20 cellular contexts compared by ENCODE assay signal in the genomic region with DNA sequence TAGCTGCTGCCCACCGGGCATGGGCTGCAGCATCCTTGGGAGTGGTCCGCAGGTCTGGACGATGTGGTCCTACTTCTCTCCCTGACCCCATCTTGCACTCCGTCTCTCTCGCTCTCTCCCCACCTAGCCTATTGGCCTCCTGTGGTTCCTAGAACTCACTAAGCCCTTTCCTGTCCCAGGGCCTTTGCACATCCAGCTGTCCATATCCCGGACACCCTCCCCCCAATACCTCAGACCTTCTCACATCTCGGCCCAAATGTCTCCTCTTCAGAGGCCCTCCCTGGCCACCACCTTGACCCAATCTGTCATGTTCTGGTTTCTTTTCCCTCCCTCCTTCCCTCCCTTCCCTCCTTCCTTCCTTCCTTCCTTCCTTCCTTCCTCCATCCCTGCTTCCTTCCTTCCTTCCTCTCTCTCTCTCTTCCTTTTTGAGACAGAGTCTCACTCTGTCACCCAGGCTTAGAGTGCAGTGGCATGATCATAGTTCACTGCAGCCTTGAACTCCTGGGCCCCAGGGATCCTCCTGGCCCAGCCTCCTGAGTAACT. TPM values are rescaled to one million over a fixed set of nuclear protein-coding genes. Genes with fewer than 3 reads are reported as not detected.
A peak's percentile ranks its signal among the peaks of the same experiment; 100 is the strongest.
DNase-seq lines count a peak whose midpoint lies in the region; ATAC-seq and TF ChIP-seq lines count a peak whose summit lies in the region.
"Had no signal": no experiment of that assay in that cellular context is flagged by ENCODE, and none has a peak within 500 bp of the region (broad histone marks: within the 10 kb centered on the region; RNA-seq: fewer than 3 reads in every experiment).

No MANE protein-coding gene starts in this region.

- H3K9me3 ChIP-seq in BLaER1 treated with 17β-estradiol and CSF1 and Interleukin-3, amounts not matched to agents 10 nM and 100 nM (replicated peaks in 1 of 11) = no peaks in the 10 kb centered on the region
- H3K9me3 ChIP-seq in HEK293 (ENCODE audit: control insufficient read depth, insufficient read depth, low read depth, low read length) = no peaks in the 10 kb centered on the region
- no peaks in the 10 kb centered on the region for H3K9me3 ChIP-seq in neuronal stem cell (replicated peaks in 1 of 2; ENCODE audit: control insufficient read depth in 2 of 2, insufficient read depth in 1 of 2, low read depth in 1 of 2, low read length in 2 of 2)
- H3K9me3 ChIP-seq: Caco-2 had no signal

- POLR2A ChIA-PET in HEK293 (lab: Yijun Ruan, JAX) = interaction anchor here (0.5 to 1.2 kb wide), 2 partner anchors 8 to 77 kb away, joined by 3 to 4 read pairs; partner anchors contain the start of gene TMUB2

- H2BK120ac ChIP-seq in neuronal stem cell (ENCODE audit: low read depth, low read length) = no peak overlapping the region

- no peak overlapping the region for H4K91ac ChIP-seq in neuronal stem cell (ENCODE audit: low read depth, low read length, poor library complexity)

- CTCF ChIA-PET in HEK293 (lab: Yijun Ruan, JAX) = interaction anchor here (0.9 kb wide), 1 partner anchor 16 kb away, joined by 4 read pairs; no protein-coding TSS in a partner anchor

- TF ChIP-seq CTCF in HEK293 (tag by site-specific recombination; IDR thresholded peaks at IDR 0.05) = no peak

- H3K4ac ChIP-seq in neuronal stem cell (ENCODE audit: low read length) = no peak overlapping the region

- H3K9ac ChIP-seq in BLaER1 treated with 17β-estradiol and CSF1 and Interleukin-3, amounts not matched to agents 10 nM and 100 nM = no peak overlapping the region
- H3K9ac ChIP-seq in neuronal stem cell (ENCODE audit: low read depth, low read length, poor library complexity) = no peak overlapping the region
- H3K9ac ChIP-seq: GM23248 had no signal

- H2BK15ac ChIP-seq in neuronal stem cell (ENCODE audit: low read length) = no peak overlapping the region

- H3K18ac ChIP-seq in neuronal stem cell (ENCODE audit: low read length) = no peak overlapping the region

- WGBS in neuronal stem cell (ENCODE audit: extremely low coverage in 2 of 2, insufficient read length in 2 of 2, insufficient replicate concordance in 1 of 2), 2 donors = no CpG with 5 or more reads among the region's 7 CpGs

- no peak for ATAC-seq in HG03442 (IDR thresholded peaks at IDR 0.05; ENCODE audit: unreplicated experiment)
- ATAC-seq: CD8-positive, alpha-beta T cell; HCT116 had no signal

- peak overlapping the region; percentile 32 for H2AK5ac ChIP-seq in neuronal stem cell (ENCODE audit: low read depth, low read length)

- H4K8ac ChIP-seq in neuronal stem cell (ENCODE audit: low read depth, low read length) = no peak overlapping the region

- no peak overlapping the region for H2BK12ac ChIP-seq in neuronal stem cell (ENCODE audit: low read length)

- peaks cover 0 to 9% (median 0%) of the 10 kb centered on the region in 11 experiments; a peak in 1 of 22 replicates for H4K20me1 ChIP-seq in BLaER1 treated with 17β-estradiol and CSF1 and Interleukin-3, amounts not matched to agents 10 nM and 100 nM

- H3K79me1 ChIP-seq in neuronal stem cell (ENCODE audit: low read depth, low read length) = no peaks in the 10 kb centered on the region

- no peak overlapping the region for H3K14ac ChIP-seq in neuronal stem cell (ENCODE audit: low read length)

- no peak overlapping the region for H3K27ac ChIP-seq in BLaER1 treated with 17β-estradiol and CSF1 and Interleukin-3, amounts not matched to agents 10 nM and 100 nM
- H3K27ac ChIP-seq in HEK293 (ENCODE audit: extremely low read depth, low read depth, low read length) (no peak overlapping the region), neuronal stem cell (replicated peaks; ENCODE audit: low read length) (no peak overlapping the region)
- H3K27ac ChIP-seq: C4-2B, GM23248 had no signal

- no peak overlapping the region for H3K4me3 ChIP-seq in BLaER1 treated with 17β-estradiol and CSF1 and Interleukin-3, amounts not matched to agents 10 nM and 100 nM
- H3K4me3 ChIP-seq in HEK293 (ENCODE audit: low read depth, low read length) (no peak overlapping the region), neuronal stem cell (ENCODE audit: low read length in 2 of 2) (no peak overlapping the region)
- H3K4me3 ChIP-seq: GM23248 had no signal

- peak overlapping the region in 7 of 11 experiments; percentile 7 to 26 (median 15); a peak in 7 of 22 replicates for H3K4me2 ChIP-seq in BLaER1 treated with 17β-estradiol and CSF1 and Interleukin-3, amounts not matched to agents 10 nM and 100 nM
- H3K4me2 ChIP-seq in neuronal stem cell (ENCODE audit: insufficient read depth, low read length, poor library complexity, severe bottlenecking) = no peak overlapping the region

- DNase-seq in epidermal melanocyte (ENCODE audit: insufficient read length, low spot score) = peak; percentile 10
- no peak for DNase-seq in neuronal stem cell (ENCODE audit: low spot score)
- no peak for DNase-seq in cerebellum (ENCODE audit: low spot score)
- DNase-seq: Caco-2; CD4-positive, CD25-positive, alpha-beta regulatory T cell; CD8-positive, alpha-beta T cell; DMS153; DND-41; GM23248; H7; HFFc6 had no signal

- H2AFZ ChIP-seq in neuronal stem cell (ENCODE audit: low read length) = no peak overlapping the region
- H2AFZ ChIP-seq: GM23248 had no signal

- H2BK5ac ChIP-seq in neuronal stem cell (ENCODE audit: low read length) = no peak overlapping the region

- no peaks in the 10 kb centered on the region for H3K27me3 ChIP-seq in BLaER1 treated with 17β-estradiol and CSF1 and Interleukin-3, amounts not matched to agents 10 nM and 100 nM
- peaks cover 0 to 52% (median 0%) of the 10 kb centered on the region in 3 experiments for H3K27me3 ChIP-seq in neuronal stem cell (ENCODE audit: control insufficient read depth in 3 of 3, insufficient read depth in 3 of 3, low read depth in 1 of 3, low read length in 3 of 3)

- H3K36me3 ChIP-seq in BLaER1 treated with 17β-estradiol and CSF1 and Interleukin-3, amounts not matched to agents 10 nM and 100 nM = no peaks in the 10 kb centered on the region
- H3K36me3 ChIP-seq in HEK293 (ENCODE audit: control insufficient read depth in 2 of 2, insufficient read depth in 1 of 2, low read length in 2 of 2) = no peaks in the 10 kb centered on the region
- no peaks in the 10 kb centered on the region for H3K36me3 ChIP-seq in neuronal stem cell (replicated peaks in 1 of 2; ENCODE audit: control insufficient read depth in 2 of 2, insufficient read depth in 2 of 2, low read length in 2 of 2)

- no peak overlapping the region for H3K23ac ChIP-seq in neuronal stem cell (ENCODE audit: low read depth, low read length, poor library complexity)

- H3K4me1 ChIP-seq in BLaER1 treated with 17β-estradiol and CSF1 and Interleukin-3, amounts not matched to agents 10 nM and 100 nM = peaks cover 0 to 45% (median 29%) of the 10 kb centered on the region in 10 experiments; a peak in 16 of 20 replicates
- H3K4me1 ChIP-seq in HEK293 (ENCODE audit: control insufficient read depth, insufficient read depth, low read length) (no peaks in the 10 kb centered on the region), neuronal stem cell (ENCODE audit: control insufficient read depth in 2 of 2, insufficient read depth in 1 of 2, low read depth in 1 of 2, low read length in 2 of 2) (peaks cover 0 to 3% of the 10 kb centered on the region in 2 donors)
- H3K4me1 ChIP-seq: Caco-2 had no signal

TF ChIP-seq in HEK293, 187 proteins besides CTCF, POLR2A, EP300 and RAD21:
- peak; percentile 95 for TF ChIP-seq ZNF366 (tag by site-specific recombination; conservative IDR thresholded peaks at IDR 0.05)
- TF ChIP-seq ZNF623 (tag by site-specific recombination; IDR thresholded peaks at IDR 0.05) = peak; percentile 97
- TF ChIP-seq ZNF138 (tag by site-specific recombination; IDR thresholded peaks at IDR 0.05; ENCODE audit: borderline replicate concordance) = no peak

RNA-seq across cellular contexts. Expression of gene SLC4A1, which starts 4.5 kb away (rescaled TPM):
- polyA plus RNA-seq in neuronal stem cell (2013, experiment 1 of 2) = 0.03 TPM
- polyA plus RNA-seq in neuronal stem cell (2013, experiment 2 of 2) = not detected
- 6.8 TPM for total RNA-seq in cerebellum
- total RNA-seq: A172; A673; Caco-2; CD4-positive, CD25-positive, alpha-beta regulatory T cell; CD8-positive, alpha-beta T cell; GM23248; H1; HFFc6 had no signal
- polyA plus RNA-seq: BJ; CD4-positive, CD25-positive, alpha-beta regulatory T cell; GM23248 had no signal

RNA-seq across cellular contexts. Expression of gene UBTF, which starts 44.0 kb away (rescaled TPM):
- polyA plus RNA-seq in neuronal stem cell (2013, experiment 1 of 2) = 26.7 TPM
- 27.4 TPM for polyA plus RNA-seq in neuronal stem cell (2013, experiment 2 of 2)
- total RNA-seq in cerebellum = 59.0 TPM

RNA-seq across cellular contexts. Expression of gene RUNDC3A, which starts 45.0 kb away (rescaled TPM):
- 0.25 TPM for polyA plus RNA-seq in neuronal stem cell (2013, experiment 1 of 2)
- 0.19 TPM for polyA plus RNA-seq in neuronal stem cell (2013, experiment 2 of 2)
- total RNA-seq in cerebellum = 40.3 TPM
- total RNA-seq: A172 had no signal
